16 cellular contexts compared by ENCODE assay signal in the genomic region with DNA sequence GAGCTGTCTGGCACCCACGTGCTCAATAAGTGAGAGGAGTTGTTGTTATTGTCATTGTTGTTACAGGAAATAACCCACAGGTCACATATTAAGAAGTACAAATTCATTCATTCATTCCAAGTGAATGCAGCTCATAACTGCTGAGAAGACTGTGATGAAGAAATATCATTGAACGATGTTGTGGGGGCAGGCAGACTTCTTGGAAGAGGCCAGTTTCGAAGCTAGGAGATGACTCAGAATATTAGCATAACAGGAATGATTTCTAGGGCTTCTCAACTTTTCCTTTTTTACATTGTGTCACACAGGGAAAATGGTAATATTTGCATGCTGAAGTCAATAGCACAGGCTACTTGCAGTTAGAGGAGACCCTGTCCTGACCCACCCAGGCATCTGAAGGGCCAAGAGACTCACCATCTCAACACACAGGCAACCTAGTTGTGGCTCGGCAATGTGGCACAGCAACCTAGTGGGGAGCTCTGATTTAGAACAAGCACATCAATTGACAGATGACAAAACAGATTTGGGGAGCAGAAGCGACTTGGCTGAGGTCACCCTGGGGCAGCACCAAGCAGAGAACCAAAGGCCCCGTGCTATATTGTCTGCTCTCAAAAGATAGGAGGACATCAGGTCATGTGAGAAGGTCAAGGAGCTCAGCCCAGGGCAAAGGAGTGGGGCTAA.
DNase-seq lines count a peak whose midpoint lies in the region; ATAC-seq and TF ChIP-seq lines count a peak whose summit lies in the region.
"Had no signal": no experiment of that assay in that cellular context is flagged by ENCODE, and none has a peak within 500 bp of the region (broad histone marks: within the 10 kb centered on the region; RNA-seq: fewer than 3 reads in every experiment).

No MANE protein-coding gene starts in this region.

- intact Hi-C loops in right cardiac atrium (cut with DNase I), result no loop called here

- H3K9ac ChIP-seq in GM23248 (no peak overlapping the region), trophoblast cell (ENCODE audit: low read length) (no peak overlapping the region)

- no peaks in the 10 kb centered on the region for H3K79me1 ChIP-seq in trophoblast cell (ENCODE audit: low read length)

- no peak overlapping the region for H2BK12ac ChIP-seq in trophoblast cell (ENCODE audit: low read length)

- no peak for ATAC-seq in right cardiac atrium
- ATAC-seq in natural killer cell treated with Interleukin-12 subunit alpha and Interleukin-12 subunit beta and Interleukin-15 and Interleukin-18, amount 100 ng/mL, for 72 hours, result no peak

- H2AK5ac ChIP-seq in trophoblast cell (ENCODE audit: low read length), result no peak overlapping the region

- no peak overlapping the region for H3K27ac Mint-ChIP-seq in endothelial cell (ENCODE audit: unreplicated experiment)
- no peak overlapping the region for H3K27ac Mint-ChIP-seq in natural killer cell treated with Interleukin-12 subunit alpha and Interleukin-12 subunit beta and Interleukin-15 and Interleukin-18, amount 100 ng/mL, for 72 hours
- H3K27ac Mint-ChIP-seq: CD4-positive, CD25-positive, alpha-beta regulatory T cell had no signal

- H4K91ac ChIP-seq in trophoblast cell (ENCODE audit: low read depth, low read length), result no peak overlapping the region

- H3K9me3 ChIP-seq in GM23248 (ENCODE audit: low read depth), result no peaks in the 10 kb centered on the region
- no peaks in the 10 kb centered on the region for H3K9me3 ChIP-seq in right cardiac atrium (ENCODE audit: control insufficient read depth, low read length)
- H3K9me3 ChIP-seq in trophoblast cell (ENCODE audit: insufficient read depth, low read depth, low read length), result no peaks in the 10 kb centered on the region
- H3K9me3 ChIP-seq: MG63 had no signal

- H3K4me1 Mint-ChIP-seq in endothelial cell (ENCODE audit: unreplicated experiment), result peaks cover 24% of the 10 kb centered on the region
- H3K4me1 Mint-ChIP-seq in natural killer cell treated with Interleukin-12 subunit alpha and Interleukin-12 subunit beta and Interleukin-15 and Interleukin-18, amount 100 ng/mL, for 72 hours (ENCODE audit: low read depth in 2 of 2), result no peaks in the 10 kb centered on the region
- H3K4me1 Mint-ChIP-seq: CD4-positive, CD25-positive, alpha-beta regulatory T cell had no signal

- no peak for TF ChIP-seq CTCF in endothelial cell (IDR thresholded peaks at IDR 0.05; ENCODE audit: unreplicated experiment)

- no peaks in the 10 kb centered on the region for H4K20me1 ChIP-seq in GM23248 (ENCODE audit: insufficient read depth)

- DNase-seq in GM23248 (peak; percentile 4), astrocyte of the hippocampus (ENCODE audit: low read depth, low spot score) (peak; percentile 11), endothelial cell (ENCODE audit: low spot score) (peak; percentile 1), renal cortical epithelial cell (ENCODE audit: low read depth) (peak; percentile 33), right cardiac atrium (no peak), trophoblast cell (no peak)
- no peak for DNase-seq in natural killer cell treated with Interleukin-12 subunit alpha and Interleukin-12 subunit beta and Interleukin-15 and Interleukin-18, amount 100 ng/mL, for 72 hours (ENCODE audit: low spot score)
- DNase-seq: CD4-positive, CD25-positive, alpha-beta regulatory T cell; IMR-90; KG1; MG63; NCI-H1694; NCI-H2227 treated with DMSO at 0.1 percent for 48 hours; NCI-H526 treated with DMSO at 0.1 percent for 48 hours; Right ventricle myocardium superior; RPMI8226 had no signal

- H3K36me3 ChIP-seq in GM23248 (ENCODE audit: low read depth), result no peaks in the 10 kb centered on the region
- H3K36me3 ChIP-seq in trophoblast cell (ENCODE audit: control insufficient read depth in 1 of 2, insufficient read depth in 2 of 2, low read length in 2 of 2), result no peaks in the 10 kb centered on the region
- H3K36me3 ChIP-seq: MG63 had no signal

- H3K23ac ChIP-seq in trophoblast cell (ENCODE audit: low read length), result no peak overlapping the region

- no peak overlapping the region for H3K14ac ChIP-seq in trophoblast cell (ENCODE audit: low read length)

- peaks cover 10% of the 10 kb centered on the region for H3K27me3 Mint-ChIP-seq in endothelial cell (ENCODE audit: unreplicated experiment)
- H3K27me3 Mint-ChIP-seq in natural killer cell treated with Interleukin-12 subunit alpha and Interleukin-12 subunit beta and Interleukin-15 and Interleukin-18, amount 100 ng/mL, for 72 hours, result peaks cover 9 to 23% of the 10 kb centered on the region in 2 donors

- H3F3A ChIP-seq in GM23248 (ENCODE audit: insufficient read depth), result no peaks in the 10 kb centered on the region

- 12 to 15% methylated on average over 6 of the region's 6 CpGs for WGBS in GM23248 (ENCODE audit: low coverage in 1 of 2, low lambda C conversion rate in 2 of 2, missing lambda C conversion rate in 2 of 2), 2 experiments
- WGBS in right cardiac atrium, result 74% methylated on average over 6 of the region's 6 CpGs
- no CpG with 5 or more reads among the region's 6 CpGs for WGBS in trophoblast cell (ENCODE audit: extremely low coverage, insufficient coverage, insufficient read length)

- in situ Hi-C loops in GM23248 (cut with MboI), result no loop called here

- no peak overlapping the region for H4K8ac ChIP-seq in trophoblast cell (ENCODE audit: low read depth, low read length)

- H3K9me2 ChIP-seq in GM23248 (ENCODE audit: insufficient read depth), result no peaks in the 10 kb centered on the region

- no peak overlapping the region for H2BK5ac ChIP-seq in trophoblast cell (ENCODE audit: low read depth, low read length, poor library complexity)

- no peak overlapping the region for H3K4me3 ChIP-seq in GM23248
- no peak overlapping the region for H3K4me3 ChIP-seq in right cardiac atrium (ENCODE audit: low read length)
- H3K4me3 ChIP-seq in trophoblast cell (ENCODE audit: low read depth, low read length), result no peak overlapping the region
- H3K4me3 ChIP-seq: MG63 had no signal

- H3K4me3 Mint-ChIP-seq in endothelial cell (ENCODE audit: unreplicated experiment), result no peak overlapping the region
- no peak overlapping the region for H3K4me3 Mint-ChIP-seq in natural killer cell treated with Interleukin-12 subunit alpha and Interleukin-12 subunit beta and Interleukin-15 and Interleukin-18, amount 100 ng/mL, for 72 hours
- H3K4me3 Mint-ChIP-seq: CD4-positive, CD25-positive, alpha-beta regulatory T cell had no signal

- H3K4me1 ChIP-seq in GM23248 (ENCODE audit: insufficient read depth) (no peaks in the 10 kb centered on the region), right cardiac atrium (ENCODE audit: control insufficient read depth, insufficient read depth, low read length) (no peaks in the 10 kb centered on the region), trophoblast cell (ENCODE audit: control insufficient read depth in 1 of 2, insufficient read depth in 2 of 2, low read length in 2 of 2) (no peaks in the 10 kb centered on the region)

- no peaks in the 10 kb centered on the region for H3K27me3 ChIP-seq in GM23248 (replicated peaks; ENCODE audit: insufficient read depth)
- H3K27me3 ChIP-seq in right cardiac atrium (ENCODE audit: control insufficient read depth, insufficient read depth), result no peaks in the 10 kb centered on the region
- no peaks in the 10 kb centered on the region for H3K27me3 ChIP-seq in trophoblast cell (ENCODE audit: insufficient read depth, low read length)
- H3K27me3 ChIP-seq: MG63 had no signal

- no peak overlapping the region for H3K18ac ChIP-seq in trophoblast cell (ENCODE audit: low read length)

- H3K36me3 Mint-ChIP-seq in endothelial cell (ENCODE audit: low read depth, unreplicated experiment), result no peaks in the 10 kb centered on the region
- no peaks in the 10 kb centered on the region for H3K36me3 Mint-ChIP-seq in natural killer cell treated with Interleukin-12 subunit alpha and Interleukin-12 subunit beta and Interleukin-15 and Interleukin-18, amount 100 ng/mL, for 72 hours
- H3K36me3 Mint-ChIP-seq: CD4-positive, CD25-positive, alpha-beta regulatory T cell had no signal

- no peaks in the 10 kb centered on the region for H3K79me2 ChIP-seq in GM23248 (ENCODE audit: insufficient read depth)
- H3K79me2 ChIP-seq in trophoblast cell (ENCODE audit: control insufficient read depth, insufficient read depth, low read length, poor library complexity), result no peaks in the 10 kb centered on the region

- no peak overlapping the region for H2AFZ ChIP-seq in GM23248
- H2AFZ ChIP-seq in trophoblast cell (ENCODE audit: insufficient read depth, low read length, poor library complexity), result no peak overlapping the region

- H4K12ac ChIP-seq in trophoblast cell (ENCODE audit: low read depth, low read length), result no peak overlapping the region

- H2BK120ac ChIP-seq in trophoblast cell (ENCODE audit: insufficient read depth, low read length, poor library complexity), result no peak overlapping the region

- H3K4ac ChIP-seq in trophoblast cell (ENCODE audit: low read depth, low read length), result no peak overlapping the region

- no peaks in the 10 kb centered on the region for H3K9me3 Mint-ChIP-seq in endothelial cell (ENCODE audit: unreplicated experiment)
- H3K9me3 Mint-ChIP-seq in natural killer cell treated with Interleukin-12 subunit alpha and Interleukin-12 subunit beta and Interleukin-15 and Interleukin-18, amount 100 ng/mL, for 72 hours, result no peaks in the 10 kb centered on the region

- no peak overlapping the region for H3K27ac ChIP-seq in GM23248
- H3K27ac ChIP-seq in right cardiac atrium (ENCODE audit: low read length), result no peak overlapping the region
- no peak overlapping the region for H3K27ac ChIP-seq in trophoblast cell (ENCODE audit: low read depth, low read length)

- H3K4me2 ChIP-seq in GM23248 (ENCODE audit: unreplicated experiment), result no peak overlapping the region
- H3K4me2 ChIP-seq in trophoblast cell (ENCODE audit: low read length), result no peak overlapping the region

Comparison
In these comparisons a context has a peak if more than half of its experiments do, and no peak if none do; other contexts are left out.
1. DNase-seq: peak in GM23248 (single experiment), astrocyte of the hippocampus (single experiment), endothelial cell (single experiment) and renal cortical epithelial cell (single experiment); none in right cardiac atrium (0 of 3), natural killer cell treated with Interleukin-12 subunit alpha and Interleukin-12 subunit beta and Interleukin-15 and Interleukin-18, amount 100 ng/mL, for 72 hours (single experiment) and trophoblast cell (0 of 2).